Comparison of ENCODE assay signal across 1 cellular context in the genomic region with DNA sequence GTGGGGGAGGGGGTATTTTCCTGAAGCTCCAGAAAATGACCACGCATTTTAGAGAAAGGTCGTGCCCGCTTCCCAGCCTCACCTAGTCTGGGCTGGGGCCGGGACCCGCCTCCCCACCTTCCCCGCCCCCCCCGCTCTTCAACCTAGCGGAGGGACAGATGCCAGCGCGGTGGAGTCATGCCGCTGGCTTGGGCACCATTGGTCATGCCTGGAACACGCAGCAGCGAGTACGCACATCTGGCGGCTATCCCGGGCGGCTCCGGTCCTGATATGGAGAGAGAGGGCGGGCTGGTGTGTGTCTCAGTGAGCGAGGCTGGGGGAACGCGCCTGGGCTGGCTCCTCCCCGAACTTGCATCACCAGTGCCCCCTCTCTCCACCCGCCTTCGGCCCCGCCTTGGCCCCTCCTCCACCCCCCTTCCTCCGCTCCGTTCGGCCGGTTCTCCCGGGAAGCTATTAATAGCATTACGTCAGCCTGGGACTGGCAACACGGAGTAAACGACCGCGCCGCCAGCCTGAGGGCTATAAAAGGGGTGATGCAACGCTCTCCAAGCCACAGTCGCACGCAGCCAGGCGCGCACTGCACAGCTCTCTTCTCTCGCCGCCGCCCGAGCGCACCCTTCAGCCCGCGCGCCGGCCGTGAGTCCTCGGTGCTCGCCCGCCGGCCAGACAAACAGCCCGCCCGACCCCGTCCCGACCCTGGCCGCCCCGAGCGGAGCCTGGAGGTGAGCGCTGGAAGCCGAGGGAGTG.
TF ChIP-seq lines count a peak whose summit lies in the region.

A gene with protein sequence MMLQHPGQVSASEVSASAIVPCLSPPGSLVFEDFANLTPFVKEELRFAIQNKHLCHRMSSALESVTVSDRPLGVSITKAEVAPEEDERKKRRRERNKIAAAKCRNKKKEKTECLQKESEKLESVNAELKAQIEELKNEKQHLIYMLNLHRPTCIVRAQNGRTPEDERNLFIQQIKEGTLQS (plus strand): TSS at position 553 of the 747 bp plus-strand sequence. CDS start 6,261 bp downstream, outside the sequence.

TF ChIP-seq in HepG2, 621 proteins besides CTCF, POLR2A, EP300 and RAD21 (continued from another document and continues in another):
- TF ChIP-seq, protein P1, sequence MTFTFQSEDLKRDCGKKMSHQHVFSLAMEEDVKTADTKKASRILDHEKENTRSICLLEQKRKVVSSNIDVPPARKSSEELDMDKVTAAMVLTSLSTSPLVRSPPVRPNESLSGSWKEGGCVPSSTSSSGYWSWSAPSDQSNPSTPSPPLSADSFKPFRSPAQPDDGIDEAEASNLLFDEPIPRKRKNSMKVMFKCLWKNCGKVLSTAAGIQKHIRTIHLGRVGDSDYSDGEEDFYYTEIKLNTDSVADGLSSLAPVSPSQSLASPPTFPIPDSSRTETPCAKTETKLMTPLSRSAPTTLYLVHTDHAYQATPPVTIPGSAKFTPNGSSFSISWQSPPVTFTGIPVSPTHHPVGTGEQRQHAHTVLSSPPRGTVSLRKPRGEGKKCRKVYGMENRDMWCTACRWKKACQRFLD (CRISPR knock-in tag; IDR thresholded peaks at IDR 0.05; ENCODE audit: borderline replicate concordance): no peak; the same call in 1 of the 2 replicates
- TF ChIP-seq, protein P2, sequence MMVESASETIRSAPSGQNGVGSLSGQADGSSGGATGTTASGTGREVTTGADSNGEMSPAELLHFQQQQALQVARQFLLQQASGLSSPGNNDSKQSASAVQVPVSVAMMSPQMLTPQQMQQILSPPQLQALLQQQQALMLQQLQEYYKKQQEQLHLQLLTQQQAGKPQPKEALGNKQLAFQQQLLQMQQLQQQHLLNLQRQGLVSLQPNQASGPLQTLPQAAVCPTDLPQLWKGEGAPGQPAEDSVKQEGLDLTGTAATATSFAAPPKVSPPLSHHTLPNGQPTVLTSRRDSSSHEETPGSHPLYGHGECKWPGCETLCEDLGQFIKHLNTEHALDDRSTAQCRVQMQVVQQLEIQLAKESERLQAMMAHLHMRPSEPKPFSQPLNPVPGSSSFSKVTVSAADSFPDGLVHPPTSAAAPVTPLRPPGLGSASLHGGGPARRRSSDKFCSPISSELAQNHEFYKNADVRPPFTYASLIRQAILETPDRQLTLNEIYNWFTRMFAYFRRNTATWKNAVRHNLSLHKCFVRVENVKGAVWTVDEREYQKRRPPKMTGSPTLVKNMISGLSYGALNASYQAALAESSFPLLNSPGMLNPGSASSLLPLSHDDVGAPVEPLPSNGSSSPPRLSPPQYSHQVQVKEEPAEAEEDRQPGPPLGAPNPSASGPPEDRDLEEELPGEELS (CRISPR knock-in tag; IDR thresholded peaks at IDR 0.05): peak; percentile 60
- TF ChIP-seq EZH2 (conservative IDR thresholded peaks at IDR 0.05; ENCODE audit: low read depth, low read length) (no peak), PAF1 (CRISPR knock-in tag; IDR thresholded peaks at IDR 0.05) (no peak), MXI1 (IDR thresholded peaks at IDR 0.05; ENCODE audit: borderline replicate concordance, low read depth, low read length) (peak; percentile 64; the same call in 1 of the 3 replicates), ZFY (CRISPR knock-in tag; IDR thresholded peaks at IDR 0.05) (peak; percentile 44; the same call in 1 of the 2 replicates), ZNF263 (CRISPR knock-in tag; IDR thresholded peaks at IDR 0.05) (0 out of 2 replicates have a peak, but pooled peaks have one; percentile 40), RFX3 (CRISPR knock-in tag; IDR thresholded peaks at IDR 0.05) (no peak), KLF12 (CRISPR knock-in tag; IDR thresholded peaks at IDR 0.05; ENCODE audit: borderline replicate concordance) (no peak), ZNF552 (CRISPR knock-in tag; IDR thresholded peaks at IDR 0.05; ENCODE audit: borderline replicate concordance) (peak; percentile 68), ZFP36 (IDR thresholded peaks at IDR 0.05; ENCODE audit: borderline replicate concordance, low read depth, low read length, partially characterized antibody) (no peak), TBL1XR1 (IDR thresholded peaks at IDR 0.05; ENCODE audit: borderline replicate concordance, low read length, partially characterized antibody) (peak; percentile 21), ZFP1 (CRISPR knock-in tag; IDR thresholded peaks at IDR 0.05) (peak; percentile 64; the same call in 1 of the 2 replicates), GABPB1 (CRISPR knock-in tag; IDR thresholded peaks at IDR 0.05) (peak; percentile 72), REXO4 (CRISPR knock-in tag; IDR thresholded peaks at IDR 0.05; ENCODE audit: borderline replicate concordance) (no peak), ZNF816 (CRISPR knock-in tag; IDR thresholded peaks at IDR 0.05; ENCODE audit: borderline replicate concordance) (no peak), ZMAT3 (CRISPR knock-in tag; conservative IDR thresholded peaks at IDR 0.05) (peak; percentile 46; the same call in 1 of the 2 replicates), XBP1 (CRISPR knock-in tag; IDR thresholded peaks at IDR 0.05) (0 out of 2 replicates have a peak, but pooled peaks have one; percentile 22), KLF13 (CRISPR knock-in tag; IDR thresholded peaks at IDR 0.05) (no peak), ZNF180 (CRISPR knock-in tag; IDR thresholded peaks at IDR 0.05; ENCODE audit: borderline replicate concordance, low read depth) (no peak), KDM5A (IDR thresholded peaks at IDR 0.05; ENCODE audit: borderline replicate concordance, low read length) (no peak), ESRRA (CRISPR knock-in tag; IDR thresholded peaks at IDR 0.05; ENCODE audit: low read depth) (peak; percentile 34; the same call in 1 of the 2 replicates), TCF12 (IDR thresholded peaks at IDR 0.05) (no peak), TCF12 (CRISPR knock-in tag; IDR thresholded peaks at IDR 0.05) (peak; percentile 86), ZNF350 (CRISPR knock-in tag; IDR thresholded peaks at IDR 0.05; ENCODE audit: borderline replicate concordance, low read depth) (peak; percentile 49; the same call in 1 of the 2 replicates), REL (CRISPR knock-in tag; conservative IDR thresholded peaks at IDR 0.05) (no peak), NFATC3 (CRISPR knock-in tag; IDR thresholded peaks at IDR 0.05) (no peak), ZNF776 (CRISPR knock-in tag; IDR thresholded peaks at IDR 0.05) (peak; percentile 83; the same call in 1 of the 2 replicates), POGZ (CRISPR knock-in tag; IDR thresholded peaks at IDR 0.05) (peak; percentile 85), TAF15 (IDR thresholded peaks at IDR 0.05; ENCODE audit: low read depth, low read length, poor library complexity, severe bottlenecking) (peak; percentile 8), TSC22D2 (CRISPR knock-in tag; IDR thresholded peaks at IDR 0.05; ENCODE audit: borderline replicate concordance) (peak; percentile 48)
- TF ChIP-seq, protein P3, sequence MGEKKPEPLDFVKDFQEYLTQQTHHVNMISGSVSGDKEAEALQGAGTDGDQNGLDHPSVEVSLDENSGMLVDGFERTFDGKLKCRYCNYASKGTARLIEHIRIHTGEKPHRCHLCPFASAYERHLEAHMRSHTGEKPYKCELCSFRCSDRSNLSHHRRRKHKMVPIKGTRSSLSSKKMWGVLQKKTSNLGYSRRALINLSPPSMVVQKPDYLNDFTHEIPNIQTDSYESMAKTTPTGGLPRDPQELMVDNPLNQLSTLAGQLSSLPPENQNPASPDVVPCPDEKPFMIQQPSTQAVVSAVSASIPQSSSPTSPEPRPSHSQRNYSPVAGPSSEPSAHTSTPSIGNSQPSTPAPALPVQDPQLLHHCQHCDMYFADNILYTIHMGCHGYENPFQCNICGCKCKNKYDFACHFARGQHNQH (CRISPR knock-in tag; IDR thresholded peaks at IDR 0.05): peak; percentile 36; the same call in 1 of the 2 replicates
- TF ChIP-seq, protein P4, sequence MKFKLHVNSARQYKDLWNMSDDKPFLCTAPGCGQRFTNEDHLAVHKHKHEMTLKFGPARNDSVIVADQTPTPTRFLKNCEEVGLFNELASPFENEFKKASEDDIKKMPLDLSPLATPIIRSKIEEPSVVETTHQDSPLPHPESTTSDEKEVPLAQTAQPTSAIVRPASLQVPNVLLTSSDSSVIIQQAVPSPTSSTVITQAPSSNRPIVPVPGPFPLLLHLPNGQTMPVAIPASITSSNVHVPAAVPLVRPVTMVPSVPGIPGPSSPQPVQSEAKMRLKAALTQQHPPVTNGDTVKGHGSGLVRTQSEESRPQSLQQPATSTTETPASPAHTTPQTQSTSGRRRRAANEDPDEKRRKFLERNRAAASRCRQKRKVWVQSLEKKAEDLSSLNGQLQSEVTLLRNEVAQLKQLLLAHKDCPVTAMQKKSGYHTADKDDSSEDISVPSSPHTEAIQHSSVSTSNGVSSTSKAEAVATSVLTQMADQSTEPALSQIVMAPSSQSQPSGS (CRISPR knock-in tag; IDR thresholded peaks at IDR 0.05): peak; percentile 98
- TF ChIP-seq, protein P5, sequence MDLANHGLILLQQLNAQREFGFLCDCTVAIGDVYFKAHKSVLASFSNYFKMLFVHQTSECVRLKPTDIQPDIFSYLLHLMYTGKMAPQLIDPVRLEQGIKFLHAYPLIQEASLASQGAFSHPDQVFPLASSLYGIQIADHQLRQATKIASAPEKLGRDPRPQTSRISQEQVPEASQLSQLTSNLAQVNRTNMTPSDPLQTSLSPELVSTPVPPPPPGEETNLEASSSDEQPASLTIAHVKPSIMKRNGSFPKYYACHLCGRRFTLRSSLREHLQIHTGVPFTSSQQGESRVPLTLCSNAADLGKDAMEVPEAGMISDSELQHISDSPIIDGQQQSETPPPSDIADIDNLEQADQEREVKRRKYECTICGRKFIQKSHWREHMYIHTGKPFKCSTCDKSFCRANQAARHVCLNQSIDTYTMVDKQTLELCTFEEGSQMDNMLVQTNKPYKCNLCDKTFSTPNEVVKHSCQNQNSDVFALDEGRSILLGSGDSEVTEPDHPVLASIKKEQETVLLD (CRISPR knock-in tag; IDR thresholded peaks at IDR 0.05; ENCODE audit: low read depth): peak; percentile 89
- TF ChIP-seq, protein P6, sequence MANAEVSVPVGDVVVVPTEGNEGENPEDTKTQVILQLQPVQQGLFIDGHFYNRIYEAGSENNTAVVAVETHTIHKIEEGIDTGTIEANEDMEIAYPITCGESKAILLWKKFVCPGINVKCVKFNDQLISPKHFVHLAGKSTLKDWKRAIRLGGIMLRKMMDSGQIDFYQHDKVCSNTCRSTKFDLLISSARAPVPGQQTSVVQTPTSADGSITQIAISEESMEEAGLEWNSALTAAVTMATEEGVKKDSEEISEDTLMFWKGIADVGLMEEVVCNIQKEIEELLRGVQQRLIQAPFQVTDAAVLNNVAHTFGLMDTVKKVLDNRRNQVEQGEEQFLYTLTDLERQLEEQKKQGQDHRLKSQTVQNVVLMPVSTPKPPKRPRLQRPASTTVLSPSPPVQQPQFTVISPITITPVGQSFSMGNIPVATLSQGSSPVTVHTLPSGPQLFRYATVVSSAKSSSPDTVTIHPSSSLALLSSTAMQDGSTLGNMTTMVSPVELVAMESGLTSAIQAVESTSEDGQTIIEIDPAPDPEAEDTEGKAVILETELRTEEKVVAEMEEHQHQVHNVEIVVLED (CRISPR knock-in tag; IDR thresholded peaks at IDR 0.05; ENCODE audit: borderline replicate concordance): peak; percentile 62; the same call in 1 of the 2 replicates
- TF ChIP-seq, protein P7, sequence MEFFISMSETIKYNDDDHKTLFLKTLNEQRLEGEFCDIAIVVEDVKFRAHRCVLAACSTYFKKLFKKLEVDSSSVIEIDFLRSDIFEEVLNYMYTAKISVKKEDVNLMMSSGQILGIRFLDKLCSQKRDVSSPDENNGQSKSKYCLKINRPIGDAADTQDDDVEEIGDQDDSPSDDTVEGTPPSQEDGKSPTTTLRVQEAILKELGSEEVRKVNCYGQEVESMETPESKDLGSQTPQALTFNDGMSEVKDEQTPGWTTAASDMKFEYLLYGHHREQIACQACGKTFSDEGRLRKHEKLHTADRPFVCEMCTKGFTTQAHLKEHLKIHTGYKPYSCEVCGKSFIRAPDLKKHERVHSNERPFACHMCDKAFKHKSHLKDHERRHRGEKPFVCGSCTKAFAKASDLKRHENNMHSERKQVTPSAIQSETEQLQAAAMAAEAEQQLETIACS (CRISPR knock-in tag; IDR thresholded peaks at IDR 0.05): peak; percentile 55; the same call in 1 of the 2 replicates
- TF ChIP-seq, protein P8, sequence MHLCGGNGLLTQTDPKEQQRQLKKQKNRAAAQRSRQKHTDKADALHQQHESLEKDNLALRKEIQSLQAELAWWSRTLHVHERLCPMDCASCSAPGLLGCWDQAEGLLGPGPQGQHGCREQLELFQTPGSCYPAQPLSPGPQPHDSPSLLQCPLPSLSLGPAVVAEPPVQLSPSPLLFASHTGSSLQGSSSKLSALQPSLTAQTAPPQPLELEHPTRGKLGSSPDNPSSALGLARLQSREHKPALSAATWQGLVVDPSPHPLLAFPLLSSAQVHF (CRISPR knock-in tag; IDR thresholded peaks at IDR 0.05): no peak; the same call in 1 of the 2 replicates
- TF ChIP-seq, protein P9, sequence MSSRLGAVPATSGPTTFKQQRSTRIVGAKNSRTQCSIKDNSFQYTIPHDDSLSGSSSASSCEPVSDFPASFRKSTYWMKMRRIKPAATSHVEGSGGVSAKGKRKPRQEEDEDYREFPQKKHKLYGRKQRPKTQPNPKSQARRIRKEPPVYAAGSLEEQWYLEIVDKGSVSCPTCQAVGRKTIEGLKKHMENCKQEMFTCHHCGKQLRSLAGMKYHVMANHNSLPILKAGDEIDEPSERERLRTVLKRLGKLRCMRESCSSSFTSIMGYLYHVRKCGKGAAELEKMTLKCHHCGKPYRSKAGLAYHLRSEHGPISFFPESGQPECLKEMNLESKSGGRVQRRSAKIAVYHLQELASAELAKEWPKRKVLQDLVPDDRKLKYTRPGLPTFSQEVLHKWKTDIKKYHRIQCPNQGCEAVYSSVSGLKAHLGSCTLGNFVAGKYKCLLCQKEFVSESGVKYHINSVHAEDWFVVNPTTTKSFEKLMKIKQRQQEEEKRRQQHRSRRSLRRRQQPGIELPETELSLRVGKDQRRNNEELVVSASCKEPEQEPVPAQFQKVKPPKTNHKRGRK (CRISPR knock-in tag; IDR thresholded peaks at IDR 0.05): no peak
- TF ChIP-seq, protein P10, sequence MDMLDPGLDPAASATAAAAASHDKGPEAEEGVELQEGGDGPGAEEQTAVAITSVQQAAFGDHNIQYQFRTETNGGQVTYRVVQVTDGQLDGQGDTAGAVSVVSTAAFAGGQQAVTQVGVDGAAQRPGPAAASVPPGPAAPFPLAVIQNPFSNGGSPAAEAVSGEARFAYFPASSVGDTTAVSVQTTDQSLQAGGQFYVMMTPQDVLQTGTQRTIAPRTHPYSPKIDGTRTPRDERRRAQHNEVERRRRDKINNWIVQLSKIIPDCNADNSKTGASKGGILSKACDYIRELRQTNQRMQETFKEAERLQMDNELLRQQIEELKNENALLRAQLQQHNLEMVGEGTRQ (IDR thresholded peaks at IDR 0.05; ENCODE audit: low read depth, low read length): no peak
- TF ChIP-seq, protein P10 (CRISPR knock-in tag; IDR thresholded peaks at IDR 0.05; ENCODE audit: borderline replicate concordance): peak; percentile 59; the same call in 1 of the 2 replicates
